In genomic region chr12:9667403-9667802, GRCh38 we compare ENCODE assay signal across 10 cellular contexts. TPM values are rescaled to one million over a fixed set of nuclear protein-coding genes. Genes with fewer than 3 reads are reported as not detected.
DNase-seq lines count a peak whose midpoint lies in the region; ATAC-seq and TF ChIP-seq lines count a peak whose summit lies in the region.
"Had no signal": no experiment of that assay in that cellular context is flagged by ENCODE, and none has a peak within 500 bp of the region (broad histone marks: within the 10 kb centered on the region; RNA-seq: fewer than 3 reads in every experiment).

No MANE protein-coding gene starts in this region.

- ATAC-seq in GM18508 (IDR thresholded peaks at IDR 0.05; ENCODE audit: insufficient read depth, unreplicated experiment) (peak; percentile 38), GM21381 (IDR thresholded peaks at IDR 0.05; ENCODE audit: unreplicated experiment) (peak; percentile 40), HG03432 (IDR thresholded peaks at IDR 0.05; ENCODE audit: unreplicated experiment) (peak; percentile 52)

- TF ChIP-seq CTCF in fibroblast of the aortic adventitia (IDR thresholded peaks at IDR 0.05; ENCODE audit: insufficient read depth, low read length): no peak

- H3K4me3 ChIP-seq in fibroblast of the aortic adventitia (ENCODE audit: low read depth, low read length): no peak overlapping the region
- H3K4me3 ChIP-seq: vagina had no signal

- DNase-seq in fibroblast of the aortic adventitia (ENCODE audit: low read depth): peak; percentile 1
- no peak for DNase-seq in dedifferentiated amniotic fluid mesenchymal stem cell (ENCODE audit: extremely low spot score)
- DNase-seq in stimulated activated CD8-positive, alpha-beta memory T cell treated with anti-CD3 and anti-CD28 coated beads, Interleukin-4, amount 100 ng/mL, for 48 hours: no peak
- DNase-seq in HPDE6-E6E7 (ENCODE audit: extremely low spot score): no peak
- no peak for DNase-seq in foreskin melanocyte
- DNase-seq: stimulated activated CD4-positive, alpha-beta T cell treated with anti-CD3 and anti-CD28 coated beads, Interleukin-12 subunit alpha, Interleukin-12 subunit beta, amount 100 ng/mL, for 4 hours had no signal

RNA-seq across cellular contexts. Expression of gene CLEC2D, which starts 2.1 kb away (rescaled TPM):
- total RNA-seq in fibroblast of the aortic adventitia (ENCODE audit: low replicate concordance): 4.6 and 16.7 TPM in 2 replicates

RNA-seq across cellular contexts. Expression of gene KLRB1, which starts 59.7 kb away (rescaled TPM):
- total RNA-seq in fibroblast of the aortic adventitia (ENCODE audit: low replicate concordance): not detected in 2 replicates
